18 cellular contexts compared by ENCODE assay signal in the genomic region with DNA sequence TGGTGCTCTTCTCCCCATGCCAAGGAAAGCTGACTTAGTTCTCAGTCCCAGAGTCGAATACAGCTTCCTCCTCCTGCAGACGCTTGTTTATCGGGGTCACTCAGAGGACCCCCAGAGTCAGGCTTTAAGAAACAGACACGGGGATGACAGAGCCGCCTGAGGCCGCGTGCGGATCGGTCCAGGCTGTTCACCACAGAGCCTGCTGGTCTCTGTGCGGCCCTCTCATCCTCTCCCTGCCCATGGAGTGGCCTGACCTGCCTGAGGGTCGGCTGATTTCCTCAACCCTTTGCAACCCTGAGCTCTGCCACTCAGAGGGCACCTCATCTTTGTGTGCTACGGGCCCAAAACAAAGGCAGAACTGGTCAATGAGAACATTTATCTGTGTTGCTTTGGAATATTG. TPM values are rescaled to one million over a fixed set of nuclear protein-coding genes. Genes with fewer than 3 reads are reported as not detected.
DNase-seq lines count a peak whose midpoint lies in the region; ATAC-seq and TF ChIP-seq lines count a peak whose summit lies in the region.
"Had no signal": no experiment of that assay in that cellular context is flagged by ENCODE, and none has a peak within 500 bp of the region (broad histone marks: within the 10 kb centered on the region; RNA-seq: fewer than 3 reads in every experiment).

No MANE protein-coding gene starts in this region.

- H3K9me3 ChIP-seq in iPS-15b (ENCODE audit: control insufficient read depth, insufficient read depth, low read length): no peaks in the 10 kb centered on the region
- H3K9me3 ChIP-seq in MG63: no peaks in the 10 kb centered on the region
- H3K9me3 ChIP-seq in mesenchymal stem cell (ENCODE audit: control insufficient read depth, low read length): no peaks in the 10 kb centered on the region
- H3K9me3 ChIP-seq: BLaER1 treated with 17β-estradiol and CSF1 and Interleukin-3, amounts not matched to agents 10 nM and 100 nM; SK-N-SH had no signal

- CTCF ChIA-PET in WTC11 (lab: Charles Lee): interaction anchor here (0.5 to 1.9 kb wide), 3 partner anchors 9 to 112 kb away, joined by 3 to 6 read pairs (median 5); no protein-coding TSS in a partner anchor
- CTCF ChIA-PET in activated CD4-positive, alpha-beta memory T cell treated with anti-CD3 and anti-CD28 coated beads, Interleukin-2, amount 10 ng/mL, durations not matched to agents 7 days and 5 days (lab: Charles Lee): no interaction called here

- H3K4me1 ChIP-seq in GM23338 (ENCODE audit: insufficient read depth) (peaks cover 20% of the 10 kb centered on the region), iPS-15b (ENCODE audit: control insufficient read depth, insufficient read depth, low read length) (peaks cover 10% of the 10 kb centered on the region), mesenchymal stem cell (ENCODE audit: control insufficient read depth, insufficient read depth, low read depth, low read length) (peaks cover 12% of the 10 kb centered on the region)

- H3K79me1 ChIP-seq in mesenchymal stem cell (replicated peaks; ENCODE audit: low read length, poor library complexity, severe bottlenecking): no peaks in the 10 kb centered on the region

- DNase-seq in GM23338 (ENCODE audit: low spot score) (no peak), WTC11 (ENCODE audit: low spot score) (no peak), type B pancreatic cell (ENCODE audit: extremely low spot score, unreplicated experiment) (no peak), MG63 (no peak), mesenchymal stem cell (no peak)
- no peak for DNase-seq in activated CD4-positive, alpha-beta memory T cell treated with anti-CD3 and anti-CD28 coated beads, Interleukin-2, amount 10 ng/mL, durations not matched to agents 7 days and 5 days
- DNase-seq: GDM1, KBM-7, MV-4-11, NCI-H1417, NCI-H1930, NCI-H226, NCI-H524, SHP77 treated with DMSO at 0.1 percent for 48 hours had no signal

- H2AK5ac ChIP-seq in mesenchymal stem cell (ENCODE audit: low read length, severe bottlenecking): no peak overlapping the region

- H3K36me3 ChIP-seq in GM23338 (ENCODE audit: insufficient read depth) (peaks cover 18% of the 10 kb centered on the region; the same call in 1 of the 2 replicates), iPS-15b (ENCODE audit: control insufficient read depth, insufficient read depth, low read length) (peaks cover 36% of the 10 kb centered on the region), MG63 (no peaks in the 10 kb centered on the region), mesenchymal stem cell (ENCODE audit: control insufficient read depth in 1 of 2, insufficient read depth in 2 of 2, low read depth in 1 of 2, low read length in 2 of 2) (no peaks in the 10 kb centered on the region)
- H3K36me3 ChIP-seq: BLaER1 treated with 17β-estradiol and CSF1 and Interleukin-3, amounts not matched to agents 10 nM and 100 nM had no signal

- no peak overlapping the region for H3K23ac ChIP-seq in mesenchymal stem cell (ENCODE audit: low read length in 2 of 2)

- H2BK15ac ChIP-seq in mesenchymal stem cell (ENCODE audit: low read depth, poor library complexity, severe bottlenecking): no peak overlapping the region

- TF ChIP-seq CTCF in GM23338 (conservative IDR thresholded peaks at IDR 0.05; ENCODE audit: low read depth in 2 of 2) (no peak), WTC11 (IDR thresholded peaks at IDR 0.05) (no peak), type B pancreatic cell (conservative IDR thresholded peaks at IDR 0.05) (no peak)

- H3K4me3 ChIP-seq in GM23338: peak overlapping the region; percentile 78; the same call in 1 of the 2 replicates
- H3K4me3 ChIP-seq in iPS-15b (ENCODE audit: low read depth, low read length): peak overlapping the region; percentile 60
- no peak overlapping the region for H3K4me3 ChIP-seq in MG63
- no peak overlapping the region for H3K4me3 ChIP-seq in mesenchymal stem cell (ENCODE audit: insufficient read depth in 1 of 2, low read depth in 1 of 2, low read length in 2 of 2)
- H3K4me3 ChIP-seq: BLaER1 treated with 17β-estradiol and CSF1 and Interleukin-3, amounts not matched to agents 10 nM and 100 nM had no signal

- POLR2A ChIA-PET in WTC11 (lab: Charles Lee): no interaction called here
- POLR2A ChIA-PET in activated CD4-positive, alpha-beta memory T cell treated with anti-CD3 and anti-CD28 coated beads, Interleukin-2, amount 10 ng/mL, durations not matched to agents 7 days and 5 days (lab: Charles Lee): no interaction called here

- H3F3A ChIP-seq in GM23338 (replicated peaks; ENCODE audit: low read depth): peaks cover 9% of the 10 kb centered on the region

- H3K27ac Mint-ChIP-seq in GM23338 (no peak overlapping the region), WTC11 (no peak overlapping the region), type B pancreatic cell (no peak overlapping the region)
- no peak overlapping the region for H3K27ac Mint-ChIP-seq in activated CD4-positive, alpha-beta memory T cell treated with anti-CD3 and anti-CD28 coated beads, Interleukin-2, amount 10 ng/mL, durations not matched to agents 7 days and 5 days

- H2AFZ ChIP-seq in GM23338 (no peak overlapping the region), mesenchymal stem cell (ENCODE audit: low read depth, low read length) (no peak overlapping the region)

- ATAC-seq in GM23338 (no peak), WTC11 (no peak)

- no peak overlapping the region for H4K91ac ChIP-seq in mesenchymal stem cell (ENCODE audit: low read length)

- no peak overlapping the region for H3K9ac ChIP-seq in iPS-15b (ENCODE audit: low read depth, low read length)
- no peak overlapping the region for H3K9ac ChIP-seq in mesenchymal stem cell (ENCODE audit: low read length)
- H3K9ac ChIP-seq: BLaER1 treated with 17β-estradiol and CSF1 and Interleukin-3, amounts not matched to agents 10 nM and 100 nM; SK-N-SH had no signal

- H3K36me3 Mint-ChIP-seq in GM23338 (ENCODE audit: low read depth): peaks cover 44% of the 10 kb centered on the region
- peaks cover 29% of the 10 kb centered on the region for H3K36me3 Mint-ChIP-seq in WTC11
- no peaks in the 10 kb centered on the region for H3K36me3 Mint-ChIP-seq in type B pancreatic cell
- H3K36me3 Mint-ChIP-seq in activated CD4-positive, alpha-beta memory T cell treated with anti-CD3 and anti-CD28 coated beads, Interleukin-2, amount 10 ng/mL, durations not matched to agents 7 days and 5 days (ENCODE audit: low read depth): no peaks in the 10 kb centered on the region

- 90% methylated on average over 12 of the region's 12 CpGs for WGBS in mesenchymal stem cell

- H2BK12ac ChIP-seq in mesenchymal stem cell (ENCODE audit: low read length in 2 of 2): no peak overlapping the region

- H3K14ac ChIP-seq in mesenchymal stem cell (ENCODE audit: low read length in 2 of 2): no peak overlapping the region

- no peak overlapping the region for H3K18ac ChIP-seq in mesenchymal stem cell (ENCODE audit: low read depth in 1 of 2, low read length in 2 of 2)

- H3K27me3 ChIP-seq in GM23338 (ENCODE audit: insufficient read depth) (peaks cover 33% of the 10 kb centered on the region), iPS-15b (ENCODE audit: control insufficient read depth, insufficient read depth, low read length) (peaks cover 24% of the 10 kb centered on the region), MG63 (peaks cover 8% of the 10 kb centered on the region), mesenchymal stem cell (ENCODE audit: control insufficient read depth in 1 of 2, insufficient read depth in 1 of 2, low read length in 2 of 2) (peaks cover 81 to 88% of the 10 kb centered on the region in 2 experiments)

- 0 out of 2 replicates have a peak overlapping the region, but pooled peaks have one; percentile 14 for H3K4me2 ChIP-seq in GM23338
- no peak overlapping the region for H3K4me2 ChIP-seq in mesenchymal stem cell (ENCODE audit: low read length, poor library complexity, severe bottlenecking)
- H3K4me2 ChIP-seq: BLaER1 treated with 17β-estradiol and CSF1 and Interleukin-3, amounts not matched to agents 10 nM and 100 nM; SK-N-SH had no signal

- no peak overlapping the region for H2BK5ac ChIP-seq in mesenchymal stem cell (ENCODE audit: low read depth, low read length, poor library complexity, severe bottlenecking)

- H3K27ac ChIP-seq in GM23338 (ENCODE audit: low read depth) (0 out of 2 replicates have a peak overlapping the region, but pooled peaks have one; percentile 45), mesenchymal stem cell (ENCODE audit: low read length, poor library complexity, severe bottlenecking) (no peak overlapping the region)
- H3K27ac ChIP-seq: BLaER1 treated with 17β-estradiol and CSF1 and Interleukin-3, amounts not matched to agents 10 nM and 100 nM had no signal

- H3K9me2 ChIP-seq in GM23338 (ENCODE audit: insufficient read depth): no peaks in the 10 kb centered on the region
- H3K9me2 ChIP-seq: SK-N-SH had no signal

- H3K9me3 Mint-ChIP-seq in GM23338 (no peaks in the 10 kb centered on the region), WTC11 (no peaks in the 10 kb centered on the region), type B pancreatic cell (no peaks in the 10 kb centered on the region)
- no peaks in the 10 kb centered on the region for H3K9me3 Mint-ChIP-seq in activated CD4-positive, alpha-beta memory T cell treated with anti-CD3 and anti-CD28 coated beads, Interleukin-2, amount 10 ng/mL, durations not matched to agents 7 days and 5 days

- H4K20me1 ChIP-seq in GM23338 (replicated peaks; ENCODE audit: insufficient read depth): no peaks in the 10 kb centered on the region; the same call in 1 of the 2 replicates

- no peak overlapping the region for H2BK120ac ChIP-seq in mesenchymal stem cell (ENCODE audit: low read depth, low read length)

- H3K27me3 Mint-ChIP-seq in GM23338 (ENCODE audit: insufficient read depth, low read depth, poor library complexity) (peaks cover 46% of the 10 kb centered on the region), WTC11 (ENCODE audit: low read depth) (peaks cover 43% of the 10 kb centered on the region), type B pancreatic cell (peaks cover 87% of the 10 kb centered on the region)
- peaks cover 55% of the 10 kb centered on the region for H3K27me3 Mint-ChIP-seq in activated CD4-positive, alpha-beta memory T cell treated with anti-CD3 and anti-CD28 coated beads, Interleukin-2, amount 10 ng/mL, durations not matched to agents 7 days and 5 days

- H3K4ac ChIP-seq in mesenchymal stem cell (ENCODE audit: low read depth in 1 of 2, low read length in 2 of 2): no peak overlapping the region

- H3K4me3 Mint-ChIP-seq in GM23338 (peak overlapping the region; percentile 74; the same call in 1 of the 3 replicates), WTC11 (peak overlapping the region; percentile 66), type B pancreatic cell (peak overlapping the region; percentile 75)
- no peak overlapping the region for H3K4me3 Mint-ChIP-seq in activated CD4-positive, alpha-beta memory T cell treated with anti-CD3 and anti-CD28 coated beads, Interleukin-2, amount 10 ng/mL, durations not matched to agents 7 days and 5 days

- H3K79me2 ChIP-seq in GM23338 (replicated peaks; ENCODE audit: insufficient read depth): peaks cover 4% of the 10 kb centered on the region; the same call in 1 of the 2 replicates

- H3K4me1 Mint-ChIP-seq in GM23338 (peaks cover 43% of the 10 kb centered on the region), WTC11 (peaks cover 35% of the 10 kb centered on the region), type B pancreatic cell (ENCODE audit: unreplicated experiment) (peaks cover 10% of the 10 kb centered on the region)
- peaks cover 18% of the 10 kb centered on the region for H3K4me1 Mint-ChIP-seq in activated CD4-positive, alpha-beta memory T cell treated with anti-CD3 and anti-CD28 coated beads, Interleukin-2, amount 10 ng/mL, durations not matched to agents 7 days and 5 days

- no peak overlapping the region for H4K8ac ChIP-seq in mesenchymal stem cell (ENCODE audit: low read length)

RNA-seq across cellular contexts. Expression of a gene that starts 2.1 kb away (rescaled TPM):
- total RNA-seq in GM23338 (2014; rRNA removed; shearing (Covaris generic)): 80.9 and 82.8 TPM in 2 replicates
- 691 and 693 TPM in 2 replicates for polyA plus RNA-seq in GM23338 (2016; fragmentation: Nextera tagmentation; extraction: Ambion mirVana)
- 102 to 110 TPM (median 108 TPM) in 3 replicates for total RNA-seq in WTC11 (2021)
- 3.4 and 6.2 TPM in 2 replicates for total RNA-seq in type B pancreatic cell (ENCODE audit: low replicate concordance)
- total RNA-seq in MG63 (2014; rRNA removed; shearing (Covaris generic); ENCODE audit: low replicate concordance): 4.8 TPM in 1 of 2 replicates, not detected in the other
- 0.32 TPM for polyA plus RNA-seq in mesenchymal stem cell (2013, experiment 1 of 2)
- 0.08 TPM for polyA plus RNA-seq in mesenchymal stem cell (2013, experiment 2 of 2)
- not detected for total RNA-seq in activated CD4-positive, alpha-beta memory T cell treated with anti-CD3 and anti-CD28 coated beads, Interleukin-2, amount 10 ng/mL, durations not matched to agents 7 days and 5 days
- total RNA-seq: RPMI7951 had no signal

Comparison
In these comparisons a context has a peak if more than half of its experiments do, and no peak if none do; other contexts are left out.
1. H3K4me3 ChIP-seq: peak in GM23338 (single experiment) and iPS-15b (single experiment); none in MG63 (single experiment) and mesenchymal stem cell (0 of 2).
2. RNA of a gene that starts 2.1 kb away (total RNA-seq): 102 to 110 TPM in WTC11 and 80.9 to 82.8 TPM in GM23338; 4.8 TPM in MG63, 3.4 to 6.2 TPM in type B pancreatic cell and not detected in activated CD4-positive, alpha-beta memory T cell treated with anti-CD3 and anti-CD28 coated beads, Interleukin-2, amount 10 ng/mL, durations not matched to agents 7 days and 5 days; every median in the first group is over 10 times any median in the second.